Comparison of ENCODE assay signal across 9 cellular contexts in the genomic region with DNA sequence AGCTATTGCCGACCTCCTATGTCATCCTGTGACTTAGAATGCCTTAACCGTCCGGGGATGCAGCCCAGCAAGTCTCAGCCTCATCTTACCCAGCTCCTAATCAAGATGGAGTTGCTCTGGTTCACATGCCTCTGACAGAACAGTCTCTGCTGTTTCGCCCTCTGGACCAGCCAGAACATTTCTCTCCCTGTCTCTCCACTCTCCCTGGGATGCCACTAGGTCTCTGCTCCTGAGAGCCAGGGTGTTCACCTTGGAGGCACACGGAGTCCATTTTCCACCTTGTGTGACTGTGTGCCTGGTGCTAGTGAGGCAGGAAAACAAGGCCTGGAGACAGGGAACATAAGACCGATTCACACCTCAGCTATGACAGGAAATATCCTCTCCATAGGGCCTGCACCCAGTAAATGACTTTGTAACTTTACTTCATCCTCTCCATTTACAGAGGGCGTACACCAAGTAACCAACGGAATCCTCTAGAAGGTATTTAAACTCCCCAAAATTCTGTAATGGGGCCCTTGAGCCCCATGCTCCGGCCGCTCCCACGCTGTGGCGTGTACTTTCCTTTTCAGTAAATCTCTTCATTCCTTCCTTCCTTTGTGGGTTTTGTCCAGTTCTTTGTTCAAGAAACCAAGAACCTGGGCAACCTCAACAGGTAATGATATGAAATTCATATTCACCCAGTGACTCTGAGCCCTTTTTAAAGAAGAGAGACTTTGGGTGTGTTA. TPM values are rescaled to one million over a fixed set of nuclear protein-coding genes. Genes with fewer than 3 reads are reported as not detected.
DNase-seq lines count a peak whose midpoint lies in the region; ATAC-seq and TF ChIP-seq lines count a peak whose summit lies in the region.
"Had no signal": no experiment of that assay in that cellular context is flagged by ENCODE, and none has a peak within 500 bp of the region (broad histone marks: within the 10 kb centered on the region; RNA-seq: fewer than 3 reads in every experiment).

No MANE protein-coding gene starts in this region.

- 95% methylated on average over 12 of the region's 12 CpGs for WGBS in mammary epithelial cell (ENCODE audit: low coverage, missing lambda C conversion rate)

- H3K27me3 ChIP-seq in mammary epithelial cell (ENCODE audit: insufficient read depth, low read length) = no peaks in the 10 kb centered on the region
- H3K27me3 ChIP-seq in duodenal mucosa (ENCODE audit: control insufficient read depth in 1 of 2, insufficient read depth in 2 of 2, low read length in 2 of 2) = peaks cover 0 to under 1% of the 10 kb centered on the region in 2 donors

- H3K9me3 Mint-ChIP-seq in MCF 10A (ENCODE audit: unreplicated experiment) = no peaks in the 10 kb centered on the region
- H3K9me3 Mint-ChIP-seq in neural crest cell = no peaks in the 10 kb centered on the region

- H3K4me2 ChIP-seq in mammary epithelial cell (ENCODE audit: insufficient read depth, low read depth, low read length) = no peak overlapping the region

- no peaks in the 10 kb centered on the region for H3K79me2 ChIP-seq in mammary epithelial cell (ENCODE audit: insufficient read depth, low read length)

- peaks cover 36% of the 10 kb centered on the region for H3K4me1 Mint-ChIP-seq in MCF 10A (ENCODE audit: insufficient read depth, unreplicated experiment)
- H3K4me1 Mint-ChIP-seq in neural crest cell = peaks cover 36% of the 10 kb centered on the region

- DNase-seq in MCF 10A (ENCODE audit: unreplicated experiment) = no peak
- DNase-seq in mammary epithelial cell = no peak
- no peak for DNase-seq in neural crest cell (ENCODE audit: low read depth, low spot score)
- DNase-seq in ureter (ENCODE audit: low spot score) = peak; percentile 41
- no peak for DNase-seq in left colon
- DNase-seq in SW480 (ENCODE audit: low spot score) = no peak
- DNase-seq: NCI-H1417 treated with DMSO at 0.1 percent for 48 hours had no signal

- POLR2A ChIA-PET in MCF 10A (lab: Yijun Ruan, JAX) = interaction anchor here (0.6 to 1.7 kb wide), 5 partner anchors 26 to 115 kb away, joined by 3 to 4 read pairs (median 3); a partner anchor contains a TSS

- TF ChIP-seq CTCF in MCF 10A (IDR thresholded peaks at IDR 0.05; ENCODE audit: unreplicated experiment) = no peak
- TF ChIP-seq CTCF in mammary epithelial cell (conservative IDR thresholded peaks at IDR 0.05 in 1 of 2, IDR thresholded peaks at IDR 0.05 in 1 of 2; ENCODE audit: extremely low read depth in 1 of 2, insufficient read depth in 1 of 2, low read depth in 1 of 2, low read length in 2 of 2) = no peak
- no peak for TF ChIP-seq CTCF in neural crest cell (conservative IDR thresholded peaks at IDR 0.05)

- no peaks in the 10 kb centered on the region for H4K20me1 ChIP-seq in mammary epithelial cell (ENCODE audit: insufficient read depth, low read length)

- intact Hi-C loops in MCF 10A (cut with micrococcal nuclease) (no loop called here), mammary epithelial cell (cut with micrococcal nuclease) (no loop called here), left colon (cut with DNase I, micrococcal nuclease) (loop anchor here in 1 of 2 donors (10.0 kb wide), 1 partner anchor 48 kb away; a partner anchor contains a TSS)

- no peak overlapping the region for H2AFZ ChIP-seq in mammary epithelial cell (ENCODE audit: low read depth, low read length)

- H3K36me3 Mint-ChIP-seq in MCF 10A (ENCODE audit: insufficient read depth, unreplicated experiment) (peaks cover 7% of the 10 kb centered on the region), neural crest cell (ENCODE audit: low read depth) (no peaks in the 10 kb centered on the region)

- no peak overlapping the region for H3K4me3 ChIP-seq in mammary epithelial cell (replicated peaks in 1 of 3; ENCODE audit: insufficient read depth in 1 of 3, low read depth in 2 of 3, low read length in 3 of 3)
- H3K4me3 ChIP-seq in duodenal mucosa (ENCODE audit: low read depth in 1 of 2, low read length in 2 of 2) = no peak overlapping the region

- dilution Hi-C loops in mammary epithelial cell (cut with HindIII; ENCODE audit: low sequenced_read_pairs) = no loop called here

- H3K27me3 Mint-ChIP-seq in MCF 10A (ENCODE audit: insufficient read depth, unreplicated experiment) (no peaks in the 10 kb centered on the region), neural crest cell (ENCODE audit: low read depth) (no peaks in the 10 kb centered on the region)

- no peak overlapping the region for H3K9ac ChIP-seq in mammary epithelial cell (ENCODE audit: insufficient read depth, low read length)
- no peak overlapping the region for H3K9ac ChIP-seq in duodenal mucosa (ENCODE audit: low read depth in 1 of 2, low read length in 2 of 2)

- CTCF ChIA-PET in MCF 10A (lab: Yijun Ruan, JAX) = interaction anchor here (0.7 kb wide), 1 partner anchor 207 kb away, joined by 3 read pairs; no protein-coding TSS in a partner anchor
- CTCF ChIA-PET in mammary epithelial cell (lab: Charles Lee; ENCODE audit: low non-redundant PET) = no interaction called here

- no TSS peak for BruUV-seq in MCF 10A (replicated peaks; lab: Mats Ljungman, UMichigan)
- no TSS peak for BruUV-seq in mammary epithelial cell (replicated peaks; lab: Mats Ljungman, UMichigan)

- H3K27ac ChIP-seq in mammary epithelial cell (ENCODE audit: insufficient read depth, low read depth, low read length) (no peak overlapping the region), duodenal mucosa (ENCODE audit: low read depth, low read length) (peak overlapping the region; percentile 63)

- no peaks in the 10 kb centered on the region for H3K9me3 ChIP-seq in mammary epithelial cell (replicated peaks; ENCODE audit: insufficient read depth, low read length)
- H3K9me3 ChIP-seq in duodenal mucosa (ENCODE audit: control insufficient read depth in 1 of 2, low read length in 2 of 2) = no peaks in the 10 kb centered on the region

- no peak for ATAC-seq in left colon
- ATAC-seq in GM21381 (IDR thresholded peaks at IDR 0.05; ENCODE audit: unreplicated experiment) = no peak

- H3K36me3 ChIP-seq in mammary epithelial cell (ENCODE audit: insufficient read depth, low read length) (no peaks in the 10 kb centered on the region), duodenal mucosa (ENCODE audit: control insufficient read depth in 1 of 2, insufficient read depth in 2 of 2, low read length in 2 of 2) (no peaks in the 10 kb centered on the region)

- H3K27ac Mint-ChIP-seq in MCF 10A (ENCODE audit: low read depth, unreplicated experiment) = peak overlapping the region; percentile 83
- no peak overlapping the region for H3K27ac Mint-ChIP-seq in neural crest cell (ENCODE audit: unreplicated experiment)

- H3K4me3 Mint-ChIP-seq in MCF 10A (ENCODE audit: unreplicated experiment) (no peak overlapping the region), neural crest cell (peak overlapping the region; percentile 17)

- in situ Hi-C loops in mammary epithelial cell (cut with MboI; ENCODE audit: low sequenced_read_pairs in 2 of 2) = loop anchor here (10.0 kb wide), 2 partner anchors 48 to 118 kb away; a partner anchor contains a TSS

- peaks cover 22% of the 10 kb centered on the region for H3K4me1 ChIP-seq in mammary epithelial cell (ENCODE audit: insufficient read depth, low read length)
- peaks cover 22 to 32% of the 10 kb centered on the region in 2 donors for H3K4me1 ChIP-seq in duodenal mucosa (ENCODE audit: control insufficient read depth in 1 of 2, insufficient read depth in 2 of 2, low read length in 2 of 2)

RNA-seq across cellular contexts. Expression of a gene that starts 16.7 kb away (rescaled TPM):
- total RNA-seq in MCF 10A (2022) = 20.0 and 25.9 TPM in 2 replicates
- 10 to 100 TPM in 1 of 2 donors, 1 to 10 TPM in 1; 1.5 to 16.2 TPM for total RNA-seq in mammary epithelial cell
- polyA plus RNA-seq in mammary epithelial cell = 7.6 TPM
- polyA minus RNA-seq in mammary epithelial cell = 5.0 TPM
- total RNA-seq in neural crest cell = 179 and 201 TPM in 2 replicates
- 3.3 TPM for total RNA-seq in ureter
- 1 to 10 TPM; 2.4 to 3.3 TPM for total RNA-seq in left colon

RNA-seq across cellular contexts. Expression of a gene that starts 32.0 kb away (rescaled TPM):
- total RNA-seq in MCF 10A (2022) (415 and 497 TPM in 2 replicates), mammary epithelial cell (100 to 1,000 TPM in 1 of 2 donors, 10 to 100 TPM in 1; 58.7 to 211 TPM), neural crest cell (156 and 165 TPM in 2 replicates), ureter (536 TPM), left colon (100 to 1,000 TPM; 118 to 136 TPM)
- polyA plus RNA-seq in mammary epithelial cell = 230 TPM
- polyA minus RNA-seq in mammary epithelial cell = 231 TPM

RNA-seq across cellular contexts. Expression of a gene that starts 38.8 kb away (rescaled TPM):
- total RNA-seq in MCF 10A (2022) (1.8 and 4.8 TPM in 2 replicates), mammary epithelial cell (1 to 10 TPM; 1.7 to 2.8 TPM), neural crest cell (2.0 and 2.3 TPM in 2 replicates), ureter (150 TPM), left colon (100 to 1,000 TPM in 1 of 2 donors, 10 to 100 TPM in 1; 85.6 to 127 TPM)
- polyA plus RNA-seq in mammary epithelial cell = 5.1 TPM
- polyA minus RNA-seq in mammary epithelial cell = 2.0 TPM

RNA-seq across cellular contexts. Expression of a gene that starts 41.4 kb away (rescaled TPM):
- total RNA-seq in MCF 10A (2022) = 129 and 177 TPM in 2 replicates
- total RNA-seq in mammary epithelial cell = 100 to 1,000 TPM; 248 to 274 TPM
- polyA plus RNA-seq in mammary epithelial cell = 149 TPM
- 62.8 TPM for polyA minus RNA-seq in mammary epithelial cell
- 0.42 and 1.7 TPM in 2 replicates for total RNA-seq in neural crest cell
- 78.5 TPM for total RNA-seq in ureter
- 100 to 1,000 TPM; 168 to 194 TPM for total RNA-seq in left colon

RNA-seq across cellular contexts. Expression of a gene that starts 45.0 kb away (rescaled TPM):
- total RNA-seq in MCF 10A (2022) (288 and 314 TPM in 2 replicates), mammary epithelial cell (10 to 100 TPM in 1 of 2 donors, 1 to 10 TPM in 1; 4.7 to 29.1 TPM), neural crest cell (55.0 and 67.2 TPM in 2 replicates), ureter (408 TPM), left colon (100 to 1,000 TPM in 1 of 2 donors, 10 to 100 TPM in 1; 87.7 to 133 TPM)
- 37.8 TPM for polyA plus RNA-seq in mammary epithelial cell
- 92.3 TPM for polyA minus RNA-seq in mammary epithelial cell

Comparison
In these comparisons a context has a peak if more than half of its experiments do, and no peak if none do; other contexts are left out.
1. RNA of a gene that starts 38.8 kb away (total RNA-seq): 150 TPM in ureter (single experiment) and 85.6 to 127 TPM in left colon; 1.8 to 4.8 TPM in MCF 10A, 1.7 to 2.8 TPM in mammary epithelial cell and 2.0 to 2.3 TPM in neural crest cell; every median in the first group is over 10 times any median in the second.